33 cellular contexts compared by ENCODE assay signal in the genomic region with DNA sequence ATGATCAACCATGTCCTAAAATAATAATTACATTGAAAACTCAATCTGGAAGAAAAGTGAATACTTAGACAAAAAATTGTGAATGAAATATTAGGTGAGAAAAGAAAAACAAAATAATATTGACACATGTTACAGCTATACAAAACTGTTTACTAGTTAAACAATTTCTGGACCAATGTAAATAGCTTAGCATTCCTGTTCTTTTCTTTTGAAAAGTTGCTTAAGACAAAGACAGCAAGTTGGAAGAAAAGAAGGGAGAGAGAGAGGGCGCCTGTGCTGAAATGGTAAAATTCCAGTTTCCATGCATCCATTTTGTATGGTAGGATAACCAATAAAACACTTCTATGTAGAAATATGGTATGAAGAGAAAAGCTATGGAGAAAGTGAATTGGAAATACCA.
"Had no signal": no experiment of that assay in that cellular context is flagged by ENCODE, and none has a peak within 500 bp of the region (broad histone marks: within the 10 kb centered on the region; RNA-seq: fewer than 3 reads in every experiment).

No MANE protein-coding gene starts in this region.

- DNase-seq: activated CD4-positive, alpha-beta T cell treated with anti-CD3 and anti-CD28 coated beads for 4 hours; activated CD4-positive, alpha-beta T cell treated with anti-CD3 and anti-CD28 coated beads, Interleukin-2, amount 50 U/mL, for 1 hour; activated CD4-positive, alpha-beta T cell treated with anti-CD3 and anti-CD28 coated beads, Interleukin-2, amount 50 U/mL, for 48 hours; activated CD4-positive, CD25-positive, alpha-beta regulatory T cell; activated CD4-positive, CD25-positive, alpha-beta regulatory T cell treated with anti-CD3 and anti-CD28 coated beads, Interleukin-2, amount 50 U/mL, for 72 hours; activated CD8-positive, alpha-beta memory T cell treated with anti-CD3 and anti-CD28 coated beads for 24 hours; activated effector memory CD4-positive, alpha-beta T cell treated with Interleukin-2 at 50 U/mL for 16 hours; activated gamma-delta T cell treated with Interleukin-2 at 50 U/mL for 16 hours; activated naive CD4-positive, alpha-beta T cell treated with anti-CD3 and anti-CD28 coated beads for 36 hours; activated naive CD8-positive, alpha-beta T cell treated with anti-CD3 and anti-CD28 coated beads for 36 hours; activated naive CD8-positive, alpha-beta T cell treated with anti-CD3 and anti-CD28 coated beads, Interleukin-2, amount 50 U/mL, for 24 hours; activated T-cell treated with anti-CD3 and anti-CD28 coated beads, Interleukin-2, amount 50 U/mL, for 4 hours; adrenal gland; amygdala; aorta; body of pancreas; caudate nucleus; cortex of kidney; dermis blood vessel endothelial cell; effector CD4-positive, alpha-beta T cell; effector memory CD8-positive, alpha-beta T cell; erythroblast; foreskin keratinocyte; gastrocnemius medialis; glutamatergic neuron; heart left ventricle; T-cell; T1000; WERI-Rb-1 had no signal

- H3K4me3 Mint-ChIP-seq: activated naive CD4-positive, alpha-beta T cell treated with anti-CD3 and anti-CD28 coated beads for 36 hours; activated naive CD8-positive, alpha-beta T cell treated with anti-CD3 and anti-CD28 coated beads for 36 hours; activated naive CD8-positive, alpha-beta T cell treated with anti-CD3 and anti-CD28 coated beads, Interleukin-2, amount 50 U/mL, for 24 hours; activated T-cell treated with anti-CD3 and anti-CD28 coated beads, Interleukin-2, amount 50 U/mL, for 4 hours; activated T-helper 17 cell treated with anti-CD3 and anti-CD28 coated beads, Interleukin-2, amount 50 U/mL, for 72 hours; effector memory CD8-positive, alpha-beta T cell; T-cell; T-helper 1 cell treated with Interleukin-12 subunit alpha and Interleukin-12 subunit beta and Interleukin-4 antibody, amounts not matched to agents 30 μg/mL and 1 μg/mL, for 36 hours; T-helper 2 cell treated with Interferon-gamma antibody and Interleukin-4, amounts not matched to agents 5 μg/mL and 100 μg/mL, for 36 hours had no signal

- H3K27ac ChIP-seq: adrenal gland, body of pancreas, esophagus muscularis mucosa, foreskin keratinocyte, gastrocnemius medialis, heart left ventricle, WERI-Rb-1 had no signal

- H3K27ac Mint-ChIP-seq: activated naive CD4-positive, alpha-beta T cell treated with anti-CD3 and anti-CD28 coated beads for 36 hours; activated naive CD8-positive, alpha-beta T cell treated with anti-CD3 and anti-CD28 coated beads for 36 hours; activated naive CD8-positive, alpha-beta T cell treated with anti-CD3 and anti-CD28 coated beads, Interleukin-2, amount 50 U/mL, for 24 hours; activated T-helper 17 cell treated with anti-CD3 and anti-CD28 coated beads, Interleukin-2, amount 50 U/mL, for 72 hours; T-helper 1 cell treated with Interleukin-12 subunit alpha and Interleukin-12 subunit beta and Interleukin-4 antibody, amounts not matched to agents 30 μg/mL and 1 μg/mL, for 36 hours; T-helper 2 cell treated with Interferon-gamma antibody and Interleukin-4, amounts not matched to agents 5 μg/mL and 100 μg/mL, for 36 hours had no signal

- ATAC-seq: activated naive CD8-positive, alpha-beta T cell treated with anti-CD3 and anti-CD28 coated beads, Interleukin-2, amount 50 U/mL, for 24 hours; activated T-cell treated with anti-CD3 and anti-CD28 coated beads, Interleukin-2, amount 50 U/mL, for 4 hours; activated T-helper 17 cell treated with anti-CD3 and anti-CD28 coated beads, Interleukin-2, amount 50 U/mL, for 72 hours; body of pancreas; effector memory CD8-positive, alpha-beta T cell; foreskin keratinocyte; gastrocnemius medialis; heart left ventricle; T-cell had no signal

- H3K4me3 ChIP-seq: adrenal gland, body of pancreas, esophagus muscularis mucosa, gastrocnemius medialis, heart left ventricle had no signal

- H3K27me3 Mint-ChIP-seq: activated naive CD8-positive, alpha-beta T cell treated with anti-CD3 and anti-CD28 coated beads, Interleukin-2, amount 50 U/mL, for 24 hours; activated T-helper 17 cell treated with anti-CD3 and anti-CD28 coated beads, Interleukin-2, amount 50 U/mL, for 72 hours; T-cell had no signal

- H3K27me3 ChIP-seq: adrenal gland, body of pancreas, esophagus muscularis mucosa had no signal

- H3K4me1 ChIP-seq: adrenal gland, body of pancreas, esophagus muscularis mucosa, gastrocnemius medialis, heart left ventricle had no signal

- H3K36me3 Mint-ChIP-seq: T-cell had no signal

- H3K9me3 ChIP-seq: adrenal gland, body of pancreas, esophagus muscularis mucosa, gastrocnemius medialis, heart left ventricle had no signal

- H3K36me3 ChIP-seq: adrenal gland, esophagus muscularis mucosa, gastrocnemius medialis, heart left ventricle, WERI-Rb-1 had no signal

- H3K9me3 Mint-ChIP-seq: activated naive CD4-positive, alpha-beta T cell treated with anti-CD3 and anti-CD28 coated beads for 36 hours; activated naive CD8-positive, alpha-beta T cell treated with anti-CD3 and anti-CD28 coated beads, Interleukin-2, amount 50 U/mL, for 24 hours; effector memory CD8-positive, alpha-beta T cell had no signal
